In the genomic region with DNA sequence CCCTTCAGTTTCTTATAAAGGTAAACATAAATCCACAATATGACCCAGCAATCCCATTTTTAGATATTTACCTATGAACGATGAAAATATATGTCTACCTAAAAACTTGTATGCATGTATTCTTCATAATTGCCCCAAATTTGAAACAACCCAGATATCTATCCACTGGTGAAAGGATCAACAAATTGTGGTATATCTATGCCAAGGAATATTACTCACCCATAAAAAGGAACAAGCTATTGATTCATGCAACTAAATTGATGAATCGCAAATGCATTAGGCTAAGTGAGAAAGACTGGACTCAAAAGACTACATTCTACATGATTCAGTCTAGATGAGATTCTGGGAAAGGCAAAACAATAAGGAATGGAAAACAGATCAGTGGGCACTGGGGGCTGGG, we compare ENCODE assay signal across 17 cellular contexts.
"Had no signal": no experiment of that assay in that cellular context is flagged by ENCODE, and none has a peak within 500 bp of the region (broad histone marks: within the 10 kb centered on the region; RNA-seq: fewer than 3 reads in every experiment).

No MANE protein-coding gene starts in this region.

- H3K27ac Mint-ChIP-seq: memory B cell; natural killer cell; stimulated activated effector memory CD8-positive, alpha-beta T cell treated with anti-CD3 and anti-CD28 coated beads, Interleukin-12 subunit alpha, Interleukin-12 subunit beta, amount 100 ng/mL, for 72 hours had no signal

- H3K36me3 ChIP-seq: pancreas had no signal

- H3K36me3 Mint-ChIP-seq: memory B cell; natural killer cell; stimulated activated effector memory CD8-positive, alpha-beta T cell treated with anti-CD3 and anti-CD28 coated beads, Interleukin-12 subunit alpha, Interleukin-12 subunit beta, amount 100 ng/mL, for 72 hours had no signal

- H3K4me3 ChIP-seq: esophagus muscularis mucosa, lung, pancreas, sigmoid colon, thoracic aorta, tibial nerve, upper lobe of left lung had no signal

- H3K27ac ChIP-seq: foreskin keratinocyte, pancreas, thoracic aorta, upper lobe of left lung had no signal

- H3K9me3 Mint-ChIP-seq: natural killer cell; stimulated activated effector memory CD8-positive, alpha-beta T cell treated with anti-CD3 and anti-CD28 coated beads, Interleukin-12 subunit alpha, Interleukin-12 subunit beta, amount 100 ng/mL, for 72 hours had no signal

- H3K9me3 ChIP-seq: pancreas, sigmoid colon, thoracic aorta, upper lobe of left lung had no signal

- ATAC-seq: foreskin keratinocyte; natural killer cell; pancreas; stimulated activated effector memory CD8-positive, alpha-beta T cell treated with anti-CD3 and anti-CD28 coated beads, Interleukin-12 subunit alpha, Interleukin-12 subunit beta, amount 100 ng/mL, for 72 hours; stimulated activated naive CD8-positive, alpha-beta T cell treated with anti-CD3 and anti-CD28 coated beads, Interleukin-15, Interleukin-2, amounts not matched to agents 100 U/mL and 50 U/mL, for 24 hours had no signal

- DNase-seq: effector CD8-positive, alpha-beta T cell; foreskin keratinocyte; head of caudate nucleus; natural killer cell; occipital lobe; pancreas; sigmoid colon; stimulated activated CD4-positive, alpha-beta T cell treated with anti-CD3 and anti-CD28 coated beads, Interleukin-2, amount 100 ng/mL, for 24 hours; stimulated activated CD4-positive, alpha-beta T cell treated with anti-CD3 and anti-CD28 coated beads, Interleukin-4, amount 100 ng/mL, for 24 hours; stimulated activated naive CD8-positive, alpha-beta T cell treated with anti-CD3 and anti-CD28 coated beads, Interleukin-15, Interleukin-2, amounts not matched to agents 100 U/mL and 50 U/mL, for 24 hours; upper lobe of left lung had no signal

- H3K4me1 Mint-ChIP-seq: memory B cell; stimulated activated effector memory CD8-positive, alpha-beta T cell treated with anti-CD3 and anti-CD28 coated beads, Interleukin-12 subunit alpha, Interleukin-12 subunit beta, amount 100 ng/mL, for 72 hours had no signal

- H3K4me3 Mint-ChIP-seq: memory B cell; natural killer cell; stimulated activated effector memory CD8-positive, alpha-beta T cell treated with anti-CD3 and anti-CD28 coated beads, Interleukin-12 subunit alpha, Interleukin-12 subunit beta, amount 100 ng/mL, for 72 hours had no signal

- H3K27me3 ChIP-seq: esophagus muscularis mucosa, foreskin keratinocyte, pancreas, sigmoid colon, tibial nerve, upper lobe of left lung had no signal
